9 cellular contexts compared by ENCODE assay signal in the genomic region with DNA sequence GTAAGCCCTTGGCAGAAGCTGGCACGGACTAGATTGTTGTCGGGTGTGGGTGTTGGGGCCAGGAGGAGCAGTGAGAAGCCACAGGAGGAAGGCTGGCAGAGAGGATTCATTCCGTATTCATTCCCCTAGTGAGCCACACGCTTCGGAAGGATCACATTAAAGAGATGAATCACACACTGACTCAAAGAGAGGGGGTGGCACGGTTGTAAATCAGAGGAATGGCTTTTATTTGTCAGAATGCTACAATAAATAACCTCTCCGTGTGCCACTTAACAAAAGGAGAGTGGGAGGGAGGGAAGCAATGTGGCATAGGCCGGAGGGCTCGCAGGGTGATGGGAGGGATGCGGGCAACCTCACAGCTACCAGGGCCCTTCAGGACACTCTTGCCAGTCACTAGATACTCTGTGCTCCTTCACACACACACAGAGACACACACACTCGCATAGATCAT.
A peak's percentile ranks its signal among the peaks of the same experiment; 100 is the strongest.
DNase-seq lines count a peak whose midpoint lies in the region; ATAC-seq, FAIRE-seq and TF ChIP-seq lines count a peak whose summit lies in the region.
"Had no signal": no experiment of that assay in that cellular context is flagged by ENCODE, and none has a peak within 500 bp of the region (broad histone marks: within the 10 kb centered on the region; RNA-seq: fewer than 3 reads in every experiment).

No MANE protein-coding gene starts in this region.

- DNase-seq in NCI-H510A treated with DMSO at 0.1 percent for 48 hours (lab: John Stamatoyannopoulos, UW) (peak; percentile 22), NCI-H510A (lab: John Stamatoyannopoulos, UW) (no peak), glomerular endothelial cell (ENCODE audit: extremely low read depth, low read depth, low spot score) (peak; percentile 20), thyroid gland (no peak), GM12892 (ENCODE audit: insufficient read length) (no peak)
- peak; percentile 62 to 71 for DNase-seq in activated CD4-positive, alpha-beta T cell treated with anti-CD3 and anti-CD28 coated beads, Interleukin-2, amount 50 U/mL, for 48 hours

- no peak for FAIRE-seq in GM12892 (lab: Jason Lieb, UNC)

- H3K4me3 ChIP-seq in thyroid gland (replicated peaks in 1 of 3), result no peak overlapping the region

- no peaks in the 10 kb centered on the region for H3K9me3 Mint-ChIP-seq in stimulated activated memory B cell treated with anti-CD40 and anti-IgM and Interleukin-4, amounts not matched to agents 10 μg/mL and 1 μg/mL and 100 μg/mL, for 72 hours

- H3K27me3 ChIP-seq in thyroid gland, result no peaks in the 10 kb centered on the region

- TF ChIP-seq CTCF in thyroid gland (IDR thresholded peaks at IDR 0.05), result no peak

- no peak overlapping the region for H3K27ac ChIP-seq in thyroid gland

- 68 to 86% methylated on average over 11 of the region's 11 CpGs for WGBS in thyroid gland, 2 donors

- TF ChIP-seq POLR2A in thyroid gland (IDR thresholded peaks at IDR 0.05) (no peak), GM12892 (IDR thresholded peaks at IDR 0.05; ENCODE audit: low read depth, low read length) (no peak)

- ATAC-seq in stimulated activated memory B cell treated with anti-CD40 and anti-IgM and Interleukin-4, amounts not matched to agents 10 μg/mL and 1 μg/mL and 100 μg/mL, for 72 hours, result no peak
- ATAC-seq in GM21423 (IDR thresholded peaks at IDR 0.05; ENCODE audit: unreplicated experiment), result no peak

- no peaks in the 10 kb centered on the region for H3K36me3 ChIP-seq in thyroid gland

- H3K9me3 ChIP-seq in thyroid gland, result no peaks in the 10 kb centered on the region

- peaks cover 21% of the 10 kb centered on the region for H3K4me1 Mint-ChIP-seq in stimulated activated memory B cell treated with anti-CD40 and anti-IgM and Interleukin-4, amounts not matched to agents 10 μg/mL and 1 μg/mL and 100 μg/mL, for 72 hours

- intact Hi-C loops in thyroid gland (cut with DNase I), result no loop called here

- H3K4me1 ChIP-seq in thyroid gland, result peaks cover 27 to 44% of the 10 kb centered on the region in 2 donors

- H3K27ac Mint-ChIP-seq in stimulated activated memory B cell treated with anti-CD40 and anti-IgM and Interleukin-4, amounts not matched to agents 10 μg/mL and 1 μg/mL and 100 μg/mL, for 72 hours, result peak overlapping the region; percentile 6
- H3K27ac Mint-ChIP-seq: B cell had no signal

- H3K27me3 Mint-ChIP-seq in stimulated activated memory B cell treated with anti-CD40 and anti-IgM and Interleukin-4, amounts not matched to agents 10 μg/mL and 1 μg/mL and 100 μg/mL, for 72 hours, result no peaks in the 10 kb centered on the region
- H3K27me3 Mint-ChIP-seq: B cell had no signal

- H3K36me3 Mint-ChIP-seq in stimulated activated memory B cell treated with anti-CD40 and anti-IgM and Interleukin-4, amounts not matched to agents 10 μg/mL and 1 μg/mL and 100 μg/mL, for 72 hours, result no peaks in the 10 kb centered on the region

- H3K4me3 Mint-ChIP-seq in stimulated activated memory B cell treated with anti-CD40 and anti-IgM and Interleukin-4, amounts not matched to agents 10 μg/mL and 1 μg/mL and 100 μg/mL, for 72 hours, result no peak overlapping the region
- H3K4me3 Mint-ChIP-seq: B cell had no signal

Comparison
In these comparisons a context has a peak if more than half of its experiments do, and no peak if none do; other contexts are left out.
1. DNase-seq: peak in NCI-H510A treated with DMSO at 0.1 percent for 48 hours (single experiment), activated CD4-positive, alpha-beta T cell treated with anti-CD3 and anti-CD28 coated beads, Interleukin-2, amount 50 U/mL, for 48 hours (2 of 2) and glomerular endothelial cell (single experiment); none in NCI-H510A (single experiment), thyroid gland (0 of 2) and GM12892 (single experiment).